Comparison of ENCODE assay signal across 19 cellular contexts in the genomic region with DNA sequence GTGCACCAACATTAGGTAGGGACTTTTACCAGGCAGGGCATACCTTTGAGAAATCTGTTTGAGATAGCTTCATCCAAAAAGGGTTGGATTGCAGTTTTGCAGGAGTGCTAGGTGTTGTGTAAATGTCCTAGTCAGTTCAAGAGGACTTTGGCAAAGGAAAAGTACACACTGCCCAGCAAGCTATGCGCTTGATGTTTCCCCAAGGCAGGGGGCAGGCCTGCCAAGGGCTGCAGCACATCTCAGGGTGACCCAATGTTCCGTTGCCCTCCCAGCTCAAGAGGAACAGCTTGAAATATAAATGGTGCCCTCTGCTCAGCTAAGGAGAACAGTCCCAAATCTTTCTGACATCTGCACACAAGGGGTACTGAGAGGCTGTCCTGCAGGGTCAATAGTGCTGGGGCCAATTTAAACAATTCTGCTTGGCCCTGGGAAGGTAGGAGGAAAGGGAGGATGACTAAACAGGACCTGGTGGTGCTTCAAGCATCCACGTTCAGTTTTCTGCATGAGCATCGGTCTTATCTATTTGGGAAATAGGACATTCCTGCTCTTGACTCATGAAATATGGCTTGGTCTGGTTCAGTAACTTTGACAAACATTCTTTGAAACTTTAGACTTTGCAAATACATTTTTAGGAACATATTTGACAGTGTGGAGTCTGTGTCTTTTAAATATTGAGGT.
DNase-seq lines count a peak whose midpoint lies in the region; ATAC-seq, FAIRE-seq and TF ChIP-seq lines count a peak whose summit lies in the region.
"Had no signal": no experiment of that assay in that cellular context is flagged by ENCODE, and none has a peak within 500 bp of the region (broad histone marks: within the 10 kb centered on the region; RNA-seq: fewer than 3 reads in every experiment).

No MANE protein-coding gene starts in this region.

- no peak overlapping the region for H3K4me2 ChIP-seq in astrocyte (ENCODE audit: low read length)

- no peaks in the 10 kb centered on the region for H3K27me3 ChIP-seq in astrocyte (ENCODE audit: insufficient read depth, low read length)
- no peaks in the 10 kb centered on the region for H3K27me3 ChIP-seq in right cardiac atrium (ENCODE audit: control insufficient read depth, insufficient read depth)
- peaks cover 0 to 7% of the 10 kb centered on the region in 2 donors for H3K27me3 ChIP-seq in tibial nerve
- peaks cover 0 to 14% (median 0%) of the 10 kb centered on the region in 7 donors for H3K27me3 ChIP-seq in spleen (replicated peaks in 1 of 7)

- ATAC-seq in right cardiac atrium (peak; percentile 71 to 89), HG02973 (IDR thresholded peaks at IDR 0.05; ENCODE audit: unreplicated experiment) (no peak)
- ATAC-seq: activated CD8-positive, alpha-beta T cell treated with anti-CD3 and anti-CD28 coated beads for 36 hours had no signal

- no peak for TF ChIP-seq EP300 in tibial nerve (IDR thresholded peaks at IDR 0.05)

- intact Hi-C loops in right cardiac atrium (cut with DNase I): loop anchor here in 1 of 4 donors (5.0 kb wide), 1 partner anchor 80 kb away; no protein-coding TSS in a partner anchor
- intact Hi-C loops in spleen (cut with DNase I; ENCODE audit: low total_unique reads): no loop called here

- H3K4me1 Mint-ChIP-seq in astrocyte (ENCODE audit: low read depth, unreplicated experiment) (peaks cover 6% of the 10 kb centered on the region), progenitor cell of endocrine pancreas (ENCODE audit: low read depth) (peaks cover 32% of the 10 kb centered on the region)
- H3K4me1 Mint-ChIP-seq: activated naive CD4-positive, alpha-beta T cell treated with anti-CD3 and anti-CD28 coated beads, Interleukin-2, amount 10 ng/mL, durations not matched to agents 7 days and 5 days had no signal

- H3K9me3 ChIP-seq in astrocyte (ENCODE audit: insufficient read depth, low read depth, low read length) (no peaks in the 10 kb centered on the region), right cardiac atrium (ENCODE audit: control insufficient read depth, low read length) (no peaks in the 10 kb centered on the region), tibial nerve (no peaks in the 10 kb centered on the region), spleen (no peaks in the 10 kb centered on the region)

- peak overlapping the region; percentile 87 for H3K27ac ChIP-seq in astrocyte (ENCODE audit: low read depth, low read length)
- H3K27ac ChIP-seq in right cardiac atrium (ENCODE audit: low read length): peak overlapping the region; percentile 94
- no peak overlapping the region for H3K27ac ChIP-seq in tibial nerve
- no peak overlapping the region for H3K27ac ChIP-seq in spleen
- H3K27ac ChIP-seq: coronary artery had no signal

- TF ChIP-seq POLR2A in tibial nerve (IDR thresholded peaks at IDR 0.05) (no peak), spleen (IDR thresholded peaks at IDR 0.05) (no peak)

- peak overlapping the region; percentile 67 for H3K9ac ChIP-seq in astrocyte (ENCODE audit: low read length)

- H3K4me3 ChIP-seq in astrocyte (ENCODE audit: insufficient read depth, low read depth, low read length) (no peak overlapping the region), right cardiac atrium (ENCODE audit: low read length) (no peak overlapping the region), tibial nerve (no peak overlapping the region), spleen (no peak overlapping the region)
- H3K4me3 ChIP-seq: coronary artery had no signal

- H3K36me3 ChIP-seq in astrocyte (ENCODE audit: insufficient read depth, low read length) (no peaks in the 10 kb centered on the region), tibial nerve (no peaks in the 10 kb centered on the region), spleen (no peaks in the 10 kb centered on the region)

- H3K79me2 ChIP-seq in astrocyte (ENCODE audit: insufficient read depth, low read length): no peaks in the 10 kb centered on the region

- FAIRE-seq in astrocyte (lab: Jason Lieb, UNC): peak; percentile 95
- FAIRE-seq: endometrium had no signal

- H3K27me3 Mint-ChIP-seq in astrocyte (ENCODE audit: low read depth, unreplicated experiment) (no peaks in the 10 kb centered on the region), progenitor cell of endocrine pancreas (no peaks in the 10 kb centered on the region)
- H3K27me3 Mint-ChIP-seq: activated CD8-positive, alpha-beta T cell treated with anti-CD3 and anti-CD28 coated beads for 36 hours had no signal

- peaks cover 23% of the 10 kb centered on the region for H3K4me1 ChIP-seq in astrocyte (ENCODE audit: insufficient read depth, low read length)
- no peaks in the 10 kb centered on the region for H3K4me1 ChIP-seq in right cardiac atrium (ENCODE audit: control insufficient read depth, insufficient read depth, low read length)
- H3K4me1 ChIP-seq in tibial nerve: no peaks in the 10 kb centered on the region
- no peaks in the 10 kb centered on the region for H3K4me1 ChIP-seq in spleen

- H3K4me3 Mint-ChIP-seq in astrocyte (ENCODE audit: unreplicated experiment) (no peak overlapping the region), progenitor cell of endocrine pancreas (ENCODE audit: low read depth) (no peak overlapping the region)
- H3K4me3 Mint-ChIP-seq: activated CD8-positive, alpha-beta T cell treated with anti-CD3 and anti-CD28 coated beads for 36 hours; activated naive CD4-positive, alpha-beta T cell treated with anti-CD3 and anti-CD28 coated beads, Interleukin-2, amount 10 ng/mL, durations not matched to agents 7 days and 5 days; T-helper 2 cell treated with Interferon-gamma antibody and Interleukin-4, amounts not matched to agents 5 μg/mL and 100 μg/mL, for 36 hours had no signal

- WGBS in right cardiac atrium: 55% methylated on average over 4 of the region's 4 CpGs
- WGBS in tibial nerve, 2 donors: 72 to 80% methylated on average over 2 to 4 of the region's 4 CpGs
- WGBS in spleen, 5 donors: 49 to 86% (median 73%) methylated on average over 4 of the region's 4 CpGs

- H4K20me1 ChIP-seq in astrocyte (ENCODE audit: insufficient read depth, low read length): no peaks in the 10 kb centered on the region

- DNase-seq in HuH-7 (ENCODE audit: low spot score): peak; percentile 11
- DNase-seq in astrocyte (ENCODE audit: low read depth): peak; percentile 52
- DNase-seq in right cardiac atrium: peak; percentile 16 to 64 (median 51)
- no peak for DNase-seq in progenitor cell of endocrine pancreas (ENCODE audit: low spot score, unreplicated experiment)
- DNase-seq in COLO668 (lab: John Stamatoyannopoulos, UW; ENCODE audit: unreplicated experiment): no peak
- DNase-seq in tibial nerve (ENCODE audit: low spot score in 2 of 2): no peak
- no peak for DNase-seq in spleen
- DNase-seq: activated CD4-positive, CD25-positive, alpha-beta regulatory T cell; activated CD8-positive, alpha-beta T cell treated with anti-CD3 and anti-CD28 coated beads for 36 hours; activated naive CD4-positive, alpha-beta T cell treated with anti-CD3 and anti-CD28 coated beads, Interleukin-2, amount 10 ng/mL, durations not matched to agents 7 days and 5 days; activated T-cell treated with anti-CD3 and anti-CD28 coated beads, Interleukin-2, amount 50 U/mL, for 48 hours; NCI-H1048; NCI-H2107; NCI-H69; OCI-M1 had no signal

- TF ChIP-seq CTCF in astrocyte (IDR thresholded peaks at IDR 0.05; ENCODE audit: insufficient read depth, low read depth, low read length) (no peak), progenitor cell of endocrine pancreas (IDR thresholded peaks at IDR 0.05; ENCODE audit: unreplicated experiment) (no peak), tibial nerve (IDR thresholded peaks at IDR 0.05) (no peak), spleen (IDR thresholded peaks at IDR 0.05 in 8 of 11, conservative IDR thresholded peaks at IDR 0.05 in 3 of 11) (no peak)

- H3K36me3 Mint-ChIP-seq in astrocyte (ENCODE audit: low read depth, unreplicated experiment): no peaks in the 10 kb centered on the region
- H3K36me3 Mint-ChIP-seq in progenitor cell of endocrine pancreas (ENCODE audit: insufficient read depth): no peaks in the 10 kb centered on the region
- H3K36me3 Mint-ChIP-seq: activated naive CD4-positive, alpha-beta T cell treated with anti-CD3 and anti-CD28 coated beads, Interleukin-2, amount 10 ng/mL, durations not matched to agents 7 days and 5 days had no signal

- H3K27ac Mint-ChIP-seq in astrocyte (ENCODE audit: unreplicated experiment): no peak overlapping the region
- peak overlapping the region; percentile 63 for H3K27ac Mint-ChIP-seq in progenitor cell of endocrine pancreas
- H3K27ac Mint-ChIP-seq: activated CD8-positive, alpha-beta T cell treated with anti-CD3 and anti-CD28 coated beads for 36 hours; activated naive CD4-positive, alpha-beta T cell treated with anti-CD3 and anti-CD28 coated beads, Interleukin-2, amount 10 ng/mL, durations not matched to agents 7 days and 5 days; T-helper 2 cell treated with Interferon-gamma antibody and Interleukin-4, amounts not matched to agents 5 μg/mL and 100 μg/mL, for 36 hours had no signal

- H2AFZ ChIP-seq in astrocyte (ENCODE audit: low read depth, low read length): no peak overlapping the region

- H3K9me3 Mint-ChIP-seq in astrocyte (ENCODE audit: unreplicated experiment): no peaks in the 10 kb centered on the region
- no peaks in the 10 kb centered on the region for H3K9me3 Mint-ChIP-seq in progenitor cell of endocrine pancreas (ENCODE audit: low read depth)
- H3K9me3 Mint-ChIP-seq: activated CD8-positive, alpha-beta T cell treated with anti-CD3 and anti-CD28 coated beads for 36 hours; activated naive CD4-positive, alpha-beta T cell treated with anti-CD3 and anti-CD28 coated beads, Interleukin-2, amount 10 ng/mL, durations not matched to agents 7 days and 5 days; T-helper 2 cell treated with Interferon-gamma antibody and Interleukin-4, amounts not matched to agents 5 μg/mL and 100 μg/mL, for 36 hours had no signal

Comparison
In these comparisons a context has a peak if more than half of its experiments do, and no peak if none do; other contexts are left out.
1. DNase-seq: peak in HuH-7 (single experiment), astrocyte (single experiment) and right cardiac atrium (3 of 3); none in progenitor cell of endocrine pancreas (single experiment), COLO668 (single experiment), tibial nerve (0 of 2) and spleen (single experiment).
2. H3K27ac ChIP-seq: peak in astrocyte (single experiment) and right cardiac atrium (single experiment); none in tibial nerve (0 of 4) and spleen (0 of 8).